25 cellular contexts compared by ENCODE assay signal in genomic region chr22:22909605-22910271, GRCh38. TPM values are rescaled to one million over a fixed set of nuclear protein-coding genes. Genes with fewer than 3 reads are reported as not detected.
"Had no signal": no experiment of that assay in that cellular context is flagged by ENCODE, and none has a peak within 500 bp of the region (broad histone marks: within the 10 kb centered on the region; RNA-seq: fewer than 3 reads in every experiment).

No MANE protein-coding gene starts in this region.

- H3K36me3 ChIP-seq: cardiac muscle cell, heart right ventricle, ovary, right atrium auricular region, thoracic aorta, vagina had no signal

- H3K4me3 Mint-ChIP-seq: activated CD4-positive, alpha-beta memory T cell treated with anti-CD3 and anti-CD28 coated beads, Interleukin-2, amount 10 ng/mL, durations not matched to agents 7 days and 5 days; activated CD4-positive, alpha-beta T cell treated with anti-CD3 and anti-CD28 coated beads, Interleukin-2, amount 10 ng/mL, durations not matched to agents 24 days and 14 days; activated naive CD4-positive, alpha-beta T cell treated with anti-CD3 and anti-CD28 coated beads for 36 hours; activated naive CD8-positive, alpha-beta T cell treated with anti-CD3 and anti-CD28 coated beads, Interleukin-2, amount 50 U/mL, for 24 hours; activated T-cell treated with anti-CD3 and anti-CD28 coated beads, Interleukin-2, amount 50 U/mL, for 72 hours; natural killer cell; type B pancreatic cell had no signal

- H3K27me3 Mint-ChIP-seq: activated naive CD8-positive, alpha-beta T cell treated with anti-CD3 and anti-CD28 coated beads, Interleukin-2, amount 50 U/mL, for 24 hours had no signal

- ATAC-seq: activated CD4-positive, CD25-positive, alpha-beta regulatory T cell treated with anti-CD3 and anti-CD28 coated beads, Interleukin-2, amount 50 U/mL, for 24 hours; activated naive CD8-positive, alpha-beta T cell treated with anti-CD3 and anti-CD28 coated beads, Interleukin-2, amount 50 U/mL, for 24 hours; activated T-cell treated with anti-CD3 and anti-CD28 coated beads, Interleukin-2, amount 50 U/mL, for 72 hours; heart right ventricle; natural killer cell; psoas muscle had no signal

- H3K27me3 ChIP-seq: cardiac muscle cell, ovary, right atrium auricular region, vagina had no signal

- H3K36me3 Mint-ChIP-seq: natural killer cell, type B pancreatic cell had no signal

- DNase-seq: activated CD4-positive, alpha-beta memory T cell treated with anti-CD3 and anti-CD28 coated beads, Interleukin-2, amount 10 ng/mL, durations not matched to agents 7 days and 5 days; activated CD4-positive, alpha-beta T cell treated with anti-CD3 and anti-CD28 coated beads, Interleukin-2, amount 10 ng/mL, durations not matched to agents 24 days and 14 days; activated effector memory CD4-positive, alpha-beta T cell treated with Interleukin-2 at 50 U/mL for 16 hours; activated naive CD4-positive, alpha-beta T cell treated with anti-CD3 and anti-CD28 coated beads for 36 hours; activated naive CD8-positive, alpha-beta T cell treated with anti-CD3 and anti-CD28 coated beads, Interleukin-2, amount 50 U/mL, for 24 hours; activated T-cell treated with anti-CD3 and anti-CD28 coated beads, Interleukin-2, amount 50 U/mL, for 72 hours; effector CD4-positive, alpha-beta T cell; heart right ventricle; natural killer cell; ovary; stimulated activated CD4-positive, alpha-beta T cell treated with anti-CD3 and anti-CD28 coated beads, Interleukin-1b, Interleukin-23, amount 100 ng/mL, for 48 hours; T-helper 2 cell had no signal

- H3K4me1 ChIP-seq: heart right ventricle, psoas muscle, right atrium auricular region, vagina had no signal

- H3K4me3 ChIP-seq: cardiac muscle cell, heart right ventricle, lung, ovary, psoas muscle, right atrium auricular region, thoracic aorta, vagina had no signal

- H3K9me3 Mint-ChIP-seq: activated CD4-positive, alpha-beta memory T cell treated with anti-CD3 and anti-CD28 coated beads, Interleukin-2, amount 10 ng/mL, durations not matched to agents 7 days and 5 days; activated CD4-positive, alpha-beta T cell treated with anti-CD3 and anti-CD28 coated beads, Interleukin-2, amount 10 ng/mL, durations not matched to agents 24 days and 14 days; activated naive CD4-positive, alpha-beta T cell treated with anti-CD3 and anti-CD28 coated beads for 36 hours; activated naive CD8-positive, alpha-beta T cell treated with anti-CD3 and anti-CD28 coated beads, Interleukin-2, amount 50 U/mL, for 24 hours; activated T-cell treated with anti-CD3 and anti-CD28 coated beads, Interleukin-2, amount 50 U/mL, for 72 hours; natural killer cell; type B pancreatic cell had no signal

- H3K9me3 ChIP-seq: heart right ventricle, ovary, psoas muscle, right atrium auricular region, thoracic aorta, vagina had no signal

- H3K27ac ChIP-seq: cardiac muscle cell, heart right ventricle, ovary, psoas muscle, right atrium auricular region, thoracic aorta, vagina had no signal

- H3K27ac Mint-ChIP-seq: activated CD4-positive, alpha-beta memory T cell treated with anti-CD3 and anti-CD28 coated beads, Interleukin-2, amount 10 ng/mL, durations not matched to agents 7 days and 5 days; activated CD4-positive, alpha-beta T cell treated with anti-CD3 and anti-CD28 coated beads, Interleukin-2, amount 10 ng/mL, durations not matched to agents 24 days and 14 days; activated naive CD4-positive, alpha-beta T cell treated with anti-CD3 and anti-CD28 coated beads for 36 hours; activated naive CD8-positive, alpha-beta T cell treated with anti-CD3 and anti-CD28 coated beads, Interleukin-2, amount 50 U/mL, for 24 hours; activated T-cell treated with anti-CD3 and anti-CD28 coated beads, Interleukin-2, amount 50 U/mL, for 72 hours; type B pancreatic cell had no signal

RNA-seq across cellular contexts. Expression of gene IGLL5, which starts 22.1 kb away (rescaled TPM):
- total RNA-seq: activated CD4-positive, alpha-beta memory T cell treated with anti-CD3 and anti-CD28 coated beads, Interleukin-2, amount 10 ng/mL, durations not matched to agents 7 days and 5 days; activated CD4-positive, alpha-beta T cell treated with anti-CD3 and anti-CD28 coated beads, Interleukin-2, amount 10 ng/mL, durations not matched to agents 24 days and 14 days; activated naive CD4-positive, alpha-beta T cell treated with anti-CD3 and anti-CD28 coated beads for 36 hours; activated T-cell treated with anti-CD3 and anti-CD28 coated beads, Interleukin-2, amount 50 U/mL, for 72 hours; cardiac muscle cell; cerebellum; epithelial cell of proximal tubule; fibroblast of villous mesenchyme; skeletal muscle tissue had no signal
- polyA plus RNA-seq: cardiac muscle cell, keratinocyte had no signal
